Comparison of ENCODE assay signal across 19 cellular contexts in the genomic region with DNA sequence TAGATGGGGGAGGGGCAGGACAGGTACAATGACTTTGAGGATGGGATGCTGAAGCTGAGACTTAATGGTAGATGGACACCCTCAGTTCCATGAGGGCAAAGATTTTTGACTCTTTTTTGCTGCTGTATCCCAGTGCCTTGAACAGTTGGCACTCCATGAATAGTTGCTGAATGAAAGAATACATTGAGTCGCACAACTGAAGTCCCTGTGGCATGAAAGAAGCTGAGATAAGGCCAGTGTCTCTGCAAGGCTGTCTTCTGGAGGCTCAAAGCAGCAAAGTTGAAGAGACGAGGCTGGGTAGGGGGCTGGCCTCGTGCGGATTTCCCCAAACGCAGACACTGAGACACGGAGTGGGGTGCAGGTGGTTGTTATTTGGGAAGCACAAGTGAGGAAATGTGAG.
"Had no signal": no experiment of that assay in that cellular context is flagged by ENCODE, and none has a peak within 500 bp of the region (broad histone marks: within the 10 kb centered on the region; RNA-seq: fewer than 3 reads in every experiment).

No MANE protein-coding gene starts in this region.

- H3K9me3 ChIP-seq: breast epithelium, neutrophil, right atrium auricular region, testis, upper lobe of left lung had no signal

- H3K36me3 Mint-ChIP-seq: activated naive CD4-positive, alpha-beta T cell treated with anti-CD3 and anti-CD28 coated beads, Interleukin-2, amount 50 U/mL, for 24 hours had no signal

- H3K4me1 Mint-ChIP-seq: activated naive CD4-positive, alpha-beta T cell treated with anti-CD3 and anti-CD28 coated beads, Interleukin-2, amount 50 U/mL, for 24 hours had no signal

- H3K4me1 ChIP-seq: breast epithelium, testis had no signal

- DNase-seq: activated CD4-positive, alpha-beta T cell treated with anti-CD3 and anti-CD28 coated beads for 1 hour; activated CD8-positive, alpha-beta memory T cell treated with anti-CD3 and anti-CD28 coated beads for 24 hours; activated CD8-positive, alpha-beta memory T cell treated with anti-CD3 and anti-CD28 coated beads, Interleukin-2, amount 50 U/mL, for 48 hours; activated gamma-delta T cell; activated T-cell treated with anti-CD3 and anti-CD28 coated beads, Interleukin-2, amount 50 U/mL, for 72 hours; cerebellar nuclear complex; effector memory CD4-positive, alpha-beta T cell; left colon; SW 1271; T-helper 2 cell; testis; upper lobe of left lung had no signal

- H3K27ac Mint-ChIP-seq: activated naive CD4-positive, alpha-beta T cell treated with anti-CD3 and anti-CD28 coated beads, Interleukin-2, amount 50 U/mL, for 24 hours; activated T-cell treated with anti-CD3 and anti-CD28 coated beads, Interleukin-2, amount 50 U/mL, for 72 hours; stimulated activated naive CD8-positive, alpha-beta T cell treated with anti-CD3 and anti-CD28 coated beads, Interleukin-15, Interleukin-2, amounts not matched to agents 100 ng/mL and 50 ng/mL, for 24 hours had no signal

- H3K36me3 ChIP-seq: breast epithelium, neutrophil, right atrium auricular region, upper lobe of left lung, WERI-Rb-1 had no signal

- H3K27ac ChIP-seq: breast epithelium, neutrophil, right atrium auricular region, testis, upper lobe of left lung, WERI-Rb-1 had no signal

- H3K9me3 Mint-ChIP-seq: activated naive CD4-positive, alpha-beta T cell treated with anti-CD3 and anti-CD28 coated beads, Interleukin-2, amount 50 U/mL, for 24 hours; activated T-cell treated with anti-CD3 and anti-CD28 coated beads, Interleukin-2, amount 50 U/mL, for 72 hours; stimulated activated naive CD8-positive, alpha-beta T cell treated with anti-CD3 and anti-CD28 coated beads, Interleukin-15, Interleukin-2, amounts not matched to agents 100 ng/mL and 50 ng/mL, for 24 hours had no signal

- H3K4me3 ChIP-seq: breast epithelium, lung, right atrium auricular region, testis, upper lobe of left lung had no signal

- H3K27me3 ChIP-seq: breast epithelium, right atrium auricular region, testis had no signal

- H3K4me3 Mint-ChIP-seq: activated naive CD4-positive, alpha-beta T cell treated with anti-CD3 and anti-CD28 coated beads, Interleukin-2, amount 50 U/mL, for 24 hours; activated T-cell treated with anti-CD3 and anti-CD28 coated beads, Interleukin-2, amount 50 U/mL, for 72 hours; stimulated activated naive CD8-positive, alpha-beta T cell treated with anti-CD3 and anti-CD28 coated beads, Interleukin-15, Interleukin-2, amounts not matched to agents 100 ng/mL and 50 ng/mL, for 24 hours had no signal
